Comparison of ENCODE assay signal across 1 cellular context in the genomic region with DNA sequence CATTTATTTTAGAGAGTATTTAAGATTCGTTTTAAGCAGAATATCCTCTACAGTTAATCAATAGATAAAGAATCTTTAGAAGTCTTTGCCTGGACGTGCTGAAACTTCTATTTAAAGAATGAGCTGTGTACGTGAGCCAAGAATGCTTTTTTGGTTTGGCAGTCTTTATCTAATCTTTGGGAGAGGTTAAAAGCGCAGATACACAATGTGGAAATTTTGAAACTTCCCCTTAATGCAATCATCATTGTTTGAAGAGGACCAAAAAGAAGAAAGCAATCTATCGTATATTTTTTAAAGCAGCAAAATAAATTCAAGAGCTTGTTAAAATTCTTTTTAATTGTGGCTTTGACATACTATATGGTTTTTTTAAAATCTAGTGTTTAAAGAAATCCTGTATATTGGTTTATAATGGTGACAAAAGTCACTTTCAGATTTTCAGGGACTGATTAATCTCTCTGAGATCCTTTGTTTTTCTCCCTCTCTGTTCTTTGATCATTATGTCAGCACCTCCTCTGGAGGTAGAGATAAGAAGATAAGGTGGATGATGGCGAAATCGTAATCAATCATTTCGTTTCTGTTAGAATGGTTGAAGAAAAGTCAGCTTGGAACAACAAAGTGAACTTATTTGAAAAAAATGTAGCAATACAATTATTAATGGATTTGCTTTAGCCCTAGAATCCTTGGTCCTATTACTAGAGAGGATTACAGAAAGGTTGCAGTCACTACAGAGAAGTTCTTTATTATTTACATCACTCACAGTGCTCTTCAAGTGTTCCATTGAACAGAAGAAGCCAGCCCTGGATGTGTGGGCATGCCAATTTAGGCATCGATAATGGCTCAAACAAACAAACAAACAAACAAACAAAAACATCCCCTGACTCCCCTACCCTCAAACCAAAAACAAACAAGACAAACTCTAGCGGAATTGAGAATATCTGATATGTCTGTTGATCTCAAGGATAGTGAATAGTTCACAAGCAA.
TF ChIP-seq lines count a peak whose summit lies in the region.

No MANE protein-coding gene starts in this region.

TF ChIP-seq in HepG2, 621 proteins besides CTCF, POLR2A, EP300 and RAD21 (continued from another document and continues in another):
- TF ChIP-seq, protein P1, sequence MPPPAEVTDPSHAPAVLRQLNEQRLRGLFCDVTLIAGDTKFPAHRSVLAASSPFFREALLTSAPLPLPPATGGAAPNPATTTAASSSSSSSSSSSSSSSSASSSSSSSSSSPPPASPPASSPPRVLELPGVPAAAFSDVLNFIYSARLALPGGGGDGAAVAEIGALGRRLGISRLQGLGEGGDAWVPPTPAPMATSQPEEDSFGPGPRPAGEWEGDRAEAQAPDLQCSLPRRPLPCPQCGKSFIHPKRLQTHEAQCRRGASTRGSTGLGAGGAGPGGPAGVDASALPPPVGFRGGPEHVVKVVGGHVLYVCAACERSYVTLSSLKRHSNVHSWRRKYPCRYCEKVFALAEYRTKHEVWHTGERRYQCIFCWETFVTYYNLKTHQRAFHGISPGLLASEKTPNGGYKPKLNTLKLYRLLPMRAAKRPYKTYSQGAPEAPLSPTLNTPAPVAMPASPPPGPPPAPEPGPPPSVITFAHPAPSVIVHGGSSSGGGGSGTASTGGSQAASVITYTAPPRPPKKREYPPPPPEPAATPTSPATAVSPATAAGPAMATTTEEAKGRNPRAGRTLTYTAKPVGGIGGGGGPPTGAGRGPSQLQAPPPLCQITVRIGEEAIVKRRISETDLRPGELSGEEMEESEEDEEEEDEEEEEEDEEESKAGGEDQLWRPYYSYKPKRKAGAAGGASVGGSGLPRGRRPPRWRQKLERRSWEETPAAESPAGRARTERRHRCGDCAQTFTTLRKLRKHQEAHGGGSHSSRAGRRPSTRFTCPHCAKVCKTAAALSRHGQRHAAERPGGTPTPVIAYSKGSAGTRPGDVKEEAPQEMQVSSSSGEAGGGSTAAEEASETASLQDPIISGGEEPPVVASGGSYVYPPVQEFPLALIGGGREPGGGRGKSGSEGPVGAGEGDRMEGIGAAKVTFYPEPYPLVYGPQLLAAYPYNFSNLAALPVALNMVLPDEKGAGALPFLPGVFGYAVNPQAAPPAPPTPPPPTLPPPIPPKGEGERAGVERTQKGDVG (CRISPR knock-in tag; IDR thresholded peaks at IDR 0.05; ENCODE audit: borderline replicate concordance), result no peak
- TF ChIP-seq HMGXB4 (CRISPR knock-in tag; IDR thresholded peaks at IDR 0.05; ENCODE audit: borderline replicate concordance in 1 of 2, low read depth in 1 of 2) (peak in 1 of 2 experiments; percentile 32; a peak in 1 of 4 replicates), NR2F6 (IDR thresholded peaks at IDR 0.05) (peak; percentile 91), NR2F6 (CRISPR knock-in tag; IDR thresholded peaks at IDR 0.05) (peak; percentile 44), MLX (CRISPR knock-in tag; IDR thresholded peaks at IDR 0.05) (peak; percentile 36; the same call in 1 of the 2 replicates), GTF2F1 (IDR thresholded peaks at IDR 0.05; ENCODE audit: low read length) (no peak), ZNF124 (CRISPR knock-in tag; IDR thresholded peaks at IDR 0.05) (peak; percentile 71; the same call in 1 of the 2 replicates), CHD4 (IDR thresholded peaks at IDR 0.05; ENCODE audit: borderline replicate concordance, low read length) (peak; percentile 95; the same call in 1 of the 2 replicates), TARDBP (CRISPR knock-in tag; IDR thresholded peaks at IDR 0.05) (peak; percentile 93), XBP1 (CRISPR knock-in tag; IDR thresholded peaks at IDR 0.05) (no peak), ZC3H4 (CRISPR knock-in tag; IDR thresholded peaks at IDR 0.05; ENCODE audit: borderline replicate concordance) (no peak), SRF (IDR thresholded peaks at IDR 0.05; ENCODE audit: low read depth, low read length) (0 out of 2 replicates have a peak, but pooled peaks have one; percentile 37), ZNF782 (CRISPR knock-in tag; IDR thresholded peaks at IDR 0.05; ENCODE audit: borderline replicate concordance) (no peak), ZBTB1 (CRISPR knock-in tag; IDR thresholded peaks at IDR 0.05; ENCODE audit: borderline replicate concordance) (no peak), ZNF615 (CRISPR knock-in tag; IDR thresholded peaks at IDR 0.05; ENCODE audit: borderline replicate concordance) (no peak), NR2F2 (IDR thresholded peaks at IDR 0.05; ENCODE audit: borderline replicate concordance, low read depth) (peak; percentile 91), FOXP1 (IDR thresholded peaks at IDR 0.05) (peak; percentile 74; the same call in 1 of the 2 replicates), FOXP1 (CRISPR knock-in tag; IDR thresholded peaks at IDR 0.05) (peak; percentile 72), ARID3A (IDR thresholded peaks at IDR 0.05; ENCODE audit: low read depth, low read length) (peak; percentile 93), ZNF776 (CRISPR knock-in tag; IDR thresholded peaks at IDR 0.05) (no peak), ZNF674 (CRISPR knock-in tag; IDR thresholded peaks at IDR 0.05; ENCODE audit: low read depth) (no peak), ZNF740 (CRISPR knock-in tag; IDR thresholded peaks at IDR 0.05) (no peak), JUND (CRISPR knock-in tag; IDR thresholded peaks at IDR 0.05) (0 out of 2 replicates have a peak, but pooled peaks have one; percentile 12), ZGPAT (CRISPR knock-in tag; IDR thresholded peaks at IDR 0.05) (peak; percentile 87), NKX3-1 (CRISPR knock-in tag; IDR thresholded peaks at IDR 0.05) (peak; percentile 75; the same call in 1 of the 2 replicates), JUN (CRISPR knock-in tag; IDR thresholded peaks at IDR 0.05) (no peak), ZSCAN31 (CRISPR knock-in tag; IDR thresholded peaks at IDR 0.05; ENCODE audit: low read depth) (no peak), ZNF780A (CRISPR knock-in tag; IDR thresholded peaks at IDR 0.05) (no peak), LCORL (IDR thresholded peaks at IDR 0.05) (peak; percentile 79), LCORL (CRISPR knock-in tag; IDR thresholded peaks at IDR 0.05) (peak; percentile 62; the same call in 1 of the 2 replicates), ZSCAN30 (CRISPR knock-in tag; IDR thresholded peaks at IDR 0.05) (no peak), ZNF296 (CRISPR knock-in tag; conservative IDR thresholded peaks at IDR 0.05) (no peak), ZNF737 (CRISPR knock-in tag; IDR thresholded peaks at IDR 0.05; ENCODE audit: borderline replicate concordance) (no peak), ZNF546 (CRISPR knock-in tag; conservative IDR thresholded peaks at IDR 0.05) (no peak)
- TF ChIP-seq, protein P2, sequence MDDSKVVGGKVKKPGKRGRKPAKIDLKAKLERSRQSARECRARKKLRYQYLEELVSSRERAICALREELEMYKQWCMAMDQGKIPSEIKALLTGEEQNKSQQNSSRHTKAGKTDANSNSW (CRISPR knock-in tag; IDR thresholded peaks at IDR 0.05; ENCODE audit: borderline replicate concordance), result no peak
- TF ChIP-seq, protein P3, sequence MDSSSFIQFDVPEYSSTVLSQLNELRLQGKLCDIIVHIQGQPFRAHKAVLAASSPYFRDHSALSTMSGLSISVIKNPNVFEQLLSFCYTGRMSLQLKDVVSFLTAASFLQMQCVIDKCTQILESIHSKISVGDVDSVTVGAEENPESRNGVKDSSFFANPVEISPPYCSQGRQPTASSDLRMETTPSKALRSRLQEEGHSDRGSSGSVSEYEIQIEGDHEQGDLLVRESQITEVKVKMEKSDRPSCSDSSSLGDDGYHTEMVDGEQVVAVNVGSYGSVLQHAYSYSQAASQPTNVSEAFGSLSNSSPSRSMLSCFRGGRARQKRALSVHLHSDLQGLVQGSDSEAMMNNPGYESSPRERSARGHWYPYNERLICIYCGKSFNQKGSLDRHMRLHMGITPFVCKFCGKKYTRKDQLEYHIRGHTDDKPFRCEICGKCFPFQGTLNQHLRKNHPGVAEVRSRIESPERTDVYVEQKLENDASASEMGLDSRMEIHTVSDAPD (CRISPR knock-in tag; IDR thresholded peaks at IDR 0.05), result peak; percentile 83
- TF ChIP-seq, protein P4, sequence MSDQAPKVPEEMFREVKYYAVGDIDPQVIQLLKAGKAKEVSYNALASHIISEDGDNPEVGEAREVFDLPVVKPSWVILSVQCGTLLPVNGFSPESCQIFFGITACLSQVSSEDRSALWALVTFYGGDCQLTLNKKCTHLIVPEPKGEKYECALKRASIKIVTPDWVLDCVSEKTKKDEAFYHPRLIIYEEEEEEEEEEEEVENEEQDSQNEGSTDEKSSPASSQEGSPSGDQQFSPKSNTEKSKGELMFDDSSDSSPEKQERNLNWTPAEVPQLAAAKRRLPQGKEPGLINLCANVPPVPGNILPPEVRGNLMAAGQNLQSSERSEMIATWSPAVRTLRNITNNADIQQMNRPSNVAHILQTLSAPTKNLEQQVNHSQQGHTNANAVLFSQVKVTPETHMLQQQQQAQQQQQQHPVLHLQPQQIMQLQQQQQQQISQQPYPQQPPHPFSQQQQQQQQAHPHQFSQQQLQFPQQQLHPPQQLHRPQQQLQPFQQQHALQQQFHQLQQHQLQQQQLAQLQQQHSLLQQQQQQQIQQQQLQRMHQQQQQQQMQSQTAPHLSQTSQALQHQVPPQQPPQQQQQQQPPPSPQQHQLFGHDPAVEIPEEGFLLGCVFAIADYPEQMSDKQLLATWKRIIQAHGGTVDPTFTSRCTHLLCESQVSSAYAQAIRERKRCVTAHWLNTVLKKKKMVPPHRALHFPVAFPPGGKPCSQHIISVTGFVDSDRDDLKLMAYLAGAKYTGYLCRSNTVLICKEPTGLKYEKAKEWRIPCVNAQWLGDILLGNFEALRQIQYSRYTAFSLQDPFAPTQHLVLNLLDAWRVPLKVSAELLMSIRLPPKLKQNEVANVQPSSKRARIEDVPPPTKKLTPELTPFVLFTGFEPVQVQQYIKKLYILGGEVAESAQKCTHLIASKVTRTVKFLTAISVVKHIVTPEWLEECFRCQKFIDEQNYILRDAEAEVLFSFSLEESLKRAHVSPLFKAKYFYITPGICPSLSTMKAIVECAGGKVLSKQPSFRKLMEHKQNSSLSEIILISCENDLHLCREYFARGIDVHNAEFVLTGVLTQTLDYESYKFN (CRISPR knock-in tag; conservative IDR thresholded peaks at IDR 0.05), result peak; percentile 89
- TF ChIP-seq, protein P5, sequence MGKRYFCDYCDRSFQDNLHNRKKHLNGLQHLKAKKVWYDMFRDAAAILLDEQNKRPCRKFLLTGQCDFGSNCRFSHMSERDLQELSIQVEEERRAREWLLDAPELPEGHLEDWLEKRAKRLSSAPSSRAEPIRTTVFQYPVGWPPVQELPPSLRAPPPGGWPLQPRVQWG (CRISPR knock-in tag; IDR thresholded peaks at IDR 0.05; ENCODE audit: borderline replicate concordance, low read depth), result no peak
- TF ChIP-seq, protein P6, sequence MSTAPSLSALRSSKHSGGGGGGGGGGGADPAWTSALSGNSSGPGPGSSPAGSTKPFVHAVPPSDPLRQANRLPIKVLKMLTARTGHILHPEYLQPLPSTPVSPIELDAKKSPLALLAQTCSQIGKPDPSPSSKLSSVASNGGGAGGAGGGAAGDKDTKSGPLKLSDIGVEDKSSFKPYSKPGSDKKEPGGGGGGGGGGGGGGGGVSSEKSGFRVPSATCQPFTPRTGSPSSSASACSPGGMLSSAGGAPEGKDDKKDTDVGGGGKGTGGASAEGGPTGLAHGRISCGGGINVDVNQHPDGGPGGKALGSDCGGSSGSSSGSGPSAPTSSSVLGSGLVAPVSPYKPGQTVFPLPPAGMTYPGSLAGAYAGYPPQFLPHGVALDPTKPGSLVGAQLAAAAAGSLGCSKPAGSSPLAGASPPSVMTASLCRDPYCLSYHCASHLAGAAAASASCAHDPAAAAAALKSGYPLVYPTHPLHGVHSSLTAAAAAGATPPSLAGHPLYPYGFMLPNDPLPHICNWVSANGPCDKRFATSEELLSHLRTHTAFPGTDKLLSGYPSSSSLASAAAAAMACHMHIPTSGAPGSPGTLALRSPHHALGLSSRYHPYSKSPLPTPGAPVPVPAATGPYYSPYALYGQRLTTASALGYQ (CRISPR knock-in tag; IDR thresholded peaks at IDR 0.05), result peak; percentile 90
- TF ChIP-seq, protein P7, sequence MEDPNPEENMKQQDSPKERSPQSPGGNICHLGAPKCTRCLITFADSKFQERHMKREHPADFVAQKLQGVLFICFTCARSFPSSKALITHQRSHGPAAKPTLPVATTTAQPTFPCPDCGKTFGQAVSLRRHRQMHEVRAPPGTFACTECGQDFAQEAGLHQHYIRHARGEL (CRISPR knock-in tag; IDR thresholded peaks at IDR 0.05), result no peak
